ENCODE assay signal across 8 cellular contexts in the genomic region with DNA sequence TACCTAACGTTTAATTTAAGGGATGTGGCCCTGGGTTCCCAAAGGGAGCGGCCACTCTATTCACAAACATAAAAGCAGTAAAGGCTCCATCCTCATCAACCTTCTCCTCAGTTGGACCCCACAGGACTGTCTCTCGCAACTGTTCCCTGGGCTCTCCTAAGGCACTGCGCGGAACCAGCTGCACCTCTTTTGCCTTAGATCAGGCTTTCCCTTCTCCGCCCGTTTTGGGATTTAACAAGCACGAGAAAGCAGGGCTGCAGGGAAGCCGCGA. TPM values are rescaled to one million over a fixed set of nuclear protein-coding genes. Genes with fewer than 3 reads are reported as not detected.
DNase-seq lines count a peak whose midpoint lies in the region; ATAC-seq and TF ChIP-seq lines count a peak whose summit lies in the region.

No MANE protein-coding gene starts in this region.

- H3K36me3 Mint-ChIP-seq in activated CD4-positive, alpha-beta T cell treated with anti-CD3 and anti-CD28 coated beads, Interleukin-2, amount 10 ng/mL, durations not matched to agents 7 days and 5 days (ENCODE audit: low read depth), result peaks cover 14% of the 10 kb centered on the region

- POLR2A ChIA-PET in activated CD4-positive, alpha-beta T cell treated with anti-CD3 and anti-CD28 coated beads, Interleukin-2, amount 10 ng/mL, durations not matched to agents 7 days and 5 days (lab: Charles Lee), result interaction anchor here (0.7 to 1.1 kb wide), 3 partner anchors 47 to 62 kb away, joined by 3 to 4 read pairs (median 3); a partner anchor contains a TSS

- H3K36me3 ChIP-seq in sigmoid colon, result peaks cover 0 to 3% (median under 1%) of the 10 kb centered on the region in 4 donors

- no peak for ATAC-seq in GM18502 (IDR thresholded peaks at IDR 0.05; ENCODE audit: poor library complexity, unreplicated experiment)
- ATAC-seq in HG03045 (IDR thresholded peaks at IDR 0.05; ENCODE audit: unreplicated experiment), result no peak

- CTCF ChIA-PET in activated CD4-positive, alpha-beta T cell treated with anti-CD3 and anti-CD28 coated beads, Interleukin-2, amount 10 ng/mL, durations not matched to agents 7 days and 5 days (lab: Charles Lee), result interaction anchor here (0.8 to 1.0 kb wide), 2 partner anchors 17 to 144 kb away, joined by 3 read pairs; no protein-coding TSS in a partner anchor

- TF ChIP-seq CTCF in fibroblast of villous mesenchyme (IDR thresholded peaks at IDR 0.05; ENCODE audit: insufficient read depth, low read depth, low read length) (no peak), sigmoid colon (IDR thresholded peaks at IDR 0.05) (no peak), GM10266 (IDR thresholded peaks at IDR 0.05; ENCODE audit: control insufficient read depth, insufficient read depth, low read depth, missing control alignments) (no peak)

- TF ChIP-seq POLR2A in sigmoid colon (IDR thresholded peaks at IDR 0.05), result no peak

- peak overlapping the region; percentile 98 for H3K4me3 Mint-ChIP-seq in activated CD4-positive, alpha-beta T cell treated with anti-CD3 and anti-CD28 coated beads, Interleukin-2, amount 10 ng/mL, durations not matched to agents 7 days and 5 days

- intact Hi-C loops in sigmoid colon (cut with DNase I), result loop anchor here (5.0 kb wide), 1 partner anchor 60 kb away; a partner anchor contains a TSS

- H3K9me3 ChIP-seq in sigmoid colon, result no peaks in the 10 kb centered on the region

- H3K27ac ChIP-seq in sigmoid colon, result peak overlapping the region; percentile 93 to 97 (median 94)

- H3K9me3 Mint-ChIP-seq in activated CD4-positive, alpha-beta T cell treated with anti-CD3 and anti-CD28 coated beads, Interleukin-2, amount 10 ng/mL, durations not matched to agents 7 days and 5 days, result no peaks in the 10 kb centered on the region

- no peaks in the 10 kb centered on the region for H3K27me3 Mint-ChIP-seq in activated CD4-positive, alpha-beta T cell treated with anti-CD3 and anti-CD28 coated beads, Interleukin-2, amount 10 ng/mL, durations not matched to agents 7 days and 5 days

- peak overlapping the region; percentile 98 for H3K4me3 ChIP-seq in fibroblast of villous mesenchyme (ENCODE audit: low read depth, low read length)
- peak overlapping the region; percentile 76 to 97 (median 96) for H3K4me3 ChIP-seq in sigmoid colon

- WGBS in sigmoid colon, 2 donors, result 1 to 6% methylated on average over 10 of the region's 10 CpGs

- peaks cover 39% of the 10 kb centered on the region for H3K4me1 Mint-ChIP-seq in activated CD4-positive, alpha-beta T cell treated with anti-CD3 and anti-CD28 coated beads, Interleukin-2, amount 10 ng/mL, durations not matched to agents 7 days and 5 days

- peak overlapping the region; percentile 97 for H3K27ac Mint-ChIP-seq in activated CD4-positive, alpha-beta T cell treated with anti-CD3 and anti-CD28 coated beads, Interleukin-2, amount 10 ng/mL, durations not matched to agents 7 days and 5 days

- H3K27me3 ChIP-seq in sigmoid colon, result no peaks in the 10 kb centered on the region

- peaks cover 0 to 27% (median 23%) of the 10 kb centered on the region in 4 donors for H3K4me1 ChIP-seq in sigmoid colon

- no peak for DNase-seq in activated CD4-positive, alpha-beta T cell treated with anti-CD3 and anti-CD28 coated beads, Interleukin-2, amount 10 ng/mL, durations not matched to agents 7 days and 5 days
- DNase-seq in activated CD4-positive, alpha-beta T cell treated with anti-CD3 and anti-CD28 coated beads for 48 hours, result no peak
- DNase-seq in SW480 (ENCODE audit: low spot score), result peak; percentile 5
- DNase-seq in fibroblast of villous mesenchyme (ENCODE audit: low read depth), result peak; percentile 51
- no peak for DNase-seq in sigmoid colon
- DNase-seq in GM10266 (ENCODE audit: extremely low spot score), result no peak

- TF ChIP-seq EP300 in sigmoid colon (IDR thresholded peaks at IDR 0.05), result no peak

RNA-seq across cellular contexts. Expression of a gene that starts 0.7 kb away (rescaled TPM):
- 10 to 100 TPM; 53.2 to 63.2 TPM for total RNA-seq in activated CD4-positive, alpha-beta T cell treated with anti-CD3 and anti-CD28 coated beads, Interleukin-2, amount 10 ng/mL, durations not matched to agents 7 days and 5 days
- 35.4 and 38.9 TPM in 2 replicates for total RNA-seq in fibroblast of villous mesenchyme
- total RNA-seq in sigmoid colon, result 10 to 100 TPM; 12.0 to 22.8 (median 19.6) TPM
- polyA plus RNA-seq in sigmoid colon, result 10 to 100 TPM in 2 of 3 donors, 1 to 10 TPM in 1; 8.1 to 38.7 (median 12.0) TPM

RNA-seq across cellular contexts. Expression of a gene that starts 38.1 kb away (rescaled TPM):
- total RNA-seq in activated CD4-positive, alpha-beta T cell treated with anti-CD3 and anti-CD28 coated beads, Interleukin-2, amount 10 ng/mL, durations not matched to agents 7 days and 5 days, result not detected
- total RNA-seq in fibroblast of villous mesenchyme (not detected in 2 replicates), sigmoid colon (not detected)
- polyA plus RNA-seq in sigmoid colon, result not detected

RNA-seq across cellular contexts. Expression of a gene that starts 56.1 kb away (rescaled TPM):
- 100 to 1,000 TPM in 1 of 2 experiments, 10 to 100 TPM in 1; 86.1 to 101 TPM for total RNA-seq in activated CD4-positive, alpha-beta T cell treated with anti-CD3 and anti-CD28 coated beads, Interleukin-2, amount 10 ng/mL, durations not matched to agents 7 days and 5 days
- total RNA-seq in fibroblast of villous mesenchyme, result 49.0 and 57.4 TPM in 2 replicates
- 10 to 100 TPM; 31.7 to 57.6 (median 40.8) TPM for total RNA-seq in sigmoid colon
- 10 to 100 TPM; 11.4 to 31.9 (median 17.1) TPM for polyA plus RNA-seq in sigmoid colon

Comparison
In these comparisons a context has a peak if more than half of its experiments do, and no peak if none do; other contexts are left out.
1. DNase-seq: peak in SW480 (single experiment) and fibroblast of villous mesenchyme (single experiment); none in activated CD4-positive, alpha-beta T cell treated with anti-CD3 and anti-CD28 coated beads, Interleukin-2, amount 10 ng/mL, durations not matched to agents 7 days and 5 days (single experiment), activated CD4-positive, alpha-beta T cell treated with anti-CD3 and anti-CD28 coated beads for 48 hours (single experiment), sigmoid colon (single experiment) and GM10266 (single experiment).